ENCODE assay signal across 27 cellular contexts in the genomic region with DNA sequence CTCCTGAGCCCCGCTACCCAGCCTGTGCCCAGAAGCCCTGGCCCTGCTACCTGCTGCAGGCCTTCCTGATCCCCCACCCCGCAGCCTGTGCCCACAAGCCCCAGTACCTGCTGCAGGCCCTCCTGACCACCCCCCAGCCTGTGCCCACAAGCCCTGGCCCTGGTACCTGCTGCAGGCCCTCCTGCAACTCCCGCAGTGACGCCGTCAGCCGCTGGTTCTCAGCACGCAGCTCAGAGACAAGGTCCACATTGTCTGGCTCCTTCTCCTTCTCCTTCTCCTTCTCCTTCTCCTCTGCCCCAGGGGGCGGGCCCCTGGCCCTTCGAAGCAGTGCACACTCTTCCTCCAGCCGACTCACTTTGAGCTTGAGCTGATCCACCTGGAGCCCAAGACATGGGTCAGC. TPM values are rescaled to one million over a fixed set of nuclear protein-coding genes. Genes with fewer than 3 reads are reported as not detected.
DNase-seq lines count a peak whose midpoint lies in the region; ATAC-seq, FAIRE-seq and TF ChIP-seq lines count a peak whose summit lies in the region.
"Had no signal": no experiment of that assay in that cellular context is flagged by ENCODE, and none has a peak within 500 bp of the region (broad histone marks: within the 10 kb centered on the region; RNA-seq: fewer than 3 reads in every experiment).

No MANE protein-coding gene starts in this region.

- DNase-seq in A549 (ENCODE audit: low read depth in 1 of 2, low spot score in 1 of 2) (no peak), RWPE1 (ENCODE audit: low spot score) (no peak), foreskin keratinocyte (no peak), nephron progenitor cell (no peak), NCI-H1694 (lab: John Stamatoyannopoulos, UW) (no peak), pons (ENCODE audit: low spot score) (no peak), GM12891 (ENCODE audit: insufficient read length, low spot score) (no peak)
- DNase-seq: activated CD4-positive, alpha-beta T cell treated with anti-CD3 and anti-CD28 coated beads, Interleukin-2, amount 50 U/mL, for 48 hours; activated CD8-positive, alpha-beta memory T cell treated with anti-CD3 and anti-CD28 coated beads, Interleukin-2, amount 50 U/mL, for 48 hours; BE2C; effector CD8-positive, alpha-beta T cell; EL; mesendoderm; naive thymus-derived CD8-positive, alpha-beta T cell; NCI-H1092 treated with DMSO at 0.1 percent for 48 hours; NCI-H2029; NCI-H345; NCI-H774; spleen; stimulated activated CD4-positive, alpha-beta T cell treated with anti-CD3 and anti-CD28 coated beads, Interleukin-4, amount 100 ng/mL, for 1 hour; stimulated activated naive CD8-positive, alpha-beta T cell treated with anti-CD3 and anti-CD28 coated beads, Interleukin-15, Interleukin-2, amounts not matched to agents 100 U/mL and 50 U/mL, for 24 hours; T-helper 2 cell; tibial artery had no signal

- FAIRE-seq in A549 (lab: Jason Lieb, UNC) (no peak), GM12891 (lab: Jason Lieb, UNC) (no peak)

- no peaks in the 10 kb centered on the region for H3K27me3 ChIP-seq in foreskin keratinocyte
- H3K27me3 ChIP-seq: BE2C had no signal

- no peak overlapping the region for H3K4me3 Mint-ChIP-seq in nephron progenitor cell
- H3K4me3 Mint-ChIP-seq: activated naive CD8-positive, alpha-beta T cell; naive thymus-derived CD8-positive, alpha-beta T cell had no signal

- no peaks in the 10 kb centered on the region for H3K9me3 Mint-ChIP-seq in nephron progenitor cell
- H3K9me3 Mint-ChIP-seq: activated T-helper 2 cell treated with anti-CD3 and anti-CD28 coated beads, Interferon-gamma antibody, Interleukin-2, Interleukin-4, amounts not matched to agents 10 μg/mL and 5 μg/mL and 100 μg/mL, durations not matched to agents 14 hours and 24 hours and 36 hours; naive thymus-derived CD8-positive, alpha-beta T cell had no signal

- H3K27ac ChIP-seq in A549 = peak overlapping the region; percentile 80 to 88
- peak overlapping the region; percentile 96 for H3K27ac ChIP-seq in RWPE1
- H3K27ac ChIP-seq in foreskin keratinocyte = peak overlapping the region; percentile 1
- H3K27ac ChIP-seq: spleen, tibial artery had no signal

- peak overlapping the region; percentile 23; the same call in 2 of the 3 replicates for H3K4me2 ChIP-seq in A549

- TF ChIP-seq POLR2A in A549 (IDR thresholded peaks at IDR 0.05; ENCODE audit: low read length) (no peak), GM12891 (IDR thresholded peaks at IDR 0.05; ENCODE audit: low read depth, low read length) (no peak)

- ATAC-seq in A549 (no peak), foreskin keratinocyte (no peak), SK-N-SH treated with all-trans-retinoic acid at 6 μM for 48 hours (no peak)
- ATAC-seq: naive thymus-derived CD8-positive, alpha-beta T cell; stimulated activated naive CD8-positive, alpha-beta T cell treated with anti-CD3 and anti-CD28 coated beads, Interleukin-15, Interleukin-2, amounts not matched to agents 100 U/mL and 50 U/mL, for 24 hours had no signal

- peaks cover 56% of the 10 kb centered on the region for H3K4me1 ChIP-seq in A549
- H3K4me1 ChIP-seq in foreskin keratinocyte = peaks cover 33% of the 10 kb centered on the region

- CTCF ChIA-PET in A549 (lab: Yijun Ruan, JAX) = interaction anchor here (1.0 kb wide), 1 partner anchor 215 kb away, joined by 3 read pairs; no protein-coding TSS in a partner anchor
- CTCF ChIA-PET in RWPE1 (lab: Yijun Ruan, JAX) = no interaction called here

- H3K27me3 Mint-ChIP-seq in nephron progenitor cell (ENCODE audit: low read depth, poor library complexity) = peaks cover 4% of the 10 kb centered on the region
- H3K27me3 Mint-ChIP-seq: activated naive CD8-positive, alpha-beta T cell; naive thymus-derived CD8-positive, alpha-beta T cell had no signal

- H3K4me1 Mint-ChIP-seq in nephron progenitor cell = peaks cover 74% of the 10 kb centered on the region
- H3K4me1 Mint-ChIP-seq: naive thymus-derived CD8-positive, alpha-beta T cell had no signal

- no peak for TF ChIP-seq EP300 in A549 (IDR thresholded peaks at IDR 0.05)

- TF ChIP-seq CTCF in A549 (IDR thresholded peaks at IDR 0.05) (no peak), RWPE1 (conservative IDR thresholded peaks at IDR 0.05; ENCODE audit: low read depth) (no peak), foreskin keratinocyte (conservative IDR thresholded peaks at IDR 0.05) (no peak), nephron progenitor cell (IDR thresholded peaks at IDR 0.05) (no peak)

- TF ChIP-seq RAD21 in A549 (conservative IDR thresholded peaks at IDR 0.05 in 1 of 2, IDR thresholded peaks at IDR 0.05 in 1 of 2) = no peak

- no peaks in the 10 kb centered on the region for H3K36me3 Mint-ChIP-seq in nephron progenitor cell (ENCODE audit: low read depth)
- H3K36me3 Mint-ChIP-seq: activated naive CD8-positive, alpha-beta T cell; naive thymus-derived CD8-positive, alpha-beta T cell had no signal

- H3K27ac Mint-ChIP-seq in nephron progenitor cell = peak overlapping the region; percentile 91
- H3K27ac Mint-ChIP-seq: activated naive CD8-positive, alpha-beta T cell; activated T-helper 2 cell treated with anti-CD3 and anti-CD28 coated beads, Interferon-gamma antibody, Interleukin-2, Interleukin-4, amounts not matched to agents 10 μg/mL and 5 μg/mL and 100 μg/mL, durations not matched to agents 14 hours and 24 hours and 36 hours had no signal

- 93% methylated on average over 8 of the region's 10 CpGs for WGBS in A549 (ENCODE audit: missing lambda C conversion rate)

- H3K4me3 ChIP-seq in A549 = no peak overlapping the region
- H3K4me3 ChIP-seq: spleen, tibial artery had no signal

- POLR2A ChIA-PET in A549 (lab: Yijun Ruan, JAX) (no interaction called here), RWPE1 (lab: Yijun Ruan, JAX; ENCODE audit: low non-redundant PET) (no interaction called here)

- H3K9me3 ChIP-seq in A549 = no peaks in the 10 kb centered on the region
- H3K9me3 ChIP-seq: BE2C, spleen, tibial artery had no signal

TF ChIP-seq in A549, 52 proteins besides CTCF, POLR2A, EP300 and RAD21 (continues in another document):
- TF ChIP-seq CEBPB (IDR thresholded peaks at IDR 0.05) = no peak
- TF ChIP-seq JUN (IDR thresholded peaks at IDR 0.05) = no peak
- no peak for TF ChIP-seq RARB (CRISPR knock-in tag; IDR thresholded peaks at IDR 0.05)
- TF ChIP-seq MYC (IDR thresholded peaks at IDR 0.05; ENCODE audit: borderline replicate concordance, low read length) = no peak
- TF ChIP-seq HOXB5 (CRISPR knock-in tag; IDR thresholded peaks at IDR 0.05) = no peak

TF ChIP-seq in SK-N-SH treated with all-trans-retinoic acid at 6 μM for 48 hours, 23 proteins besides CTCF, POLR2A, EP300 and RAD21 (continues in another document):
- TF ChIP-seq BACH2 (CRISPR knock-in tag; IDR thresholded peaks at IDR 0.05; ENCODE audit: borderline replicate concordance) = no peak
- TF ChIP-seq ESRRG (CRISPR knock-in tag; IDR thresholded peaks at IDR 0.05) = no peak
- TF ChIP-seq TCF4 (CRISPR knock-in tag; IDR thresholded peaks at IDR 0.05; ENCODE audit: borderline replicate concordance) = no peak
- no peak for TF ChIP-seq ZNF70 (CRISPR knock-in tag; IDR thresholded peaks at IDR 0.05)

TF ChIP-seq in GM12891, 5 proteins besides CTCF, POLR2A, EP300 and RAD21:
- TF ChIP-seq POU2F2 (IDR thresholded peaks at IDR 0.05; ENCODE audit: low read depth, low read length) (no peak), TAF1 (IDR thresholded peaks at IDR 0.05; ENCODE audit: low read depth, low read length) (no peak), SPI1 (IDR thresholded peaks at IDR 0.05; ENCODE audit: low read depth, low read length) (no peak), PAX5 (IDR thresholded peaks at IDR 0.05; ENCODE audit: insufficient read depth, low read length, severe bottlenecking) (no peak), POLR2AphosphoS5 (IDR thresholded peaks at IDR 0.05; ENCODE audit: low read depth, low read length) (no peak)

RNA-seq across cellular contexts. Expression of a gene that starts 9.2 kb away (rescaled TPM):
- polyA plus RNA-seq in A549 (2011; rRNA removed) (8.3 and 11.1 TPM in 2 replicates), A549 (2017; fragmentation: RNase III; extraction: RNeasy Plus Mini Kit Qiagen cat#74134 plus additional on column Dnase treatment) (14.1 to 16.1 TPM (median 15.3 TPM) in 3 replicates), foreskin keratinocyte (112 and 115 TPM in 2 replicates)
- 16.0 and 23.0 TPM in 2 replicates for polyA plus RNA-seq in A549 (2012; cell fraction: cytosol; rRNA removed)
- 52.8 and 67.1 TPM in 2 replicates for polyA plus RNA-seq in A549 (2012; cell fraction: nucleus; rRNA removed)
- 12.5 and 17.6 TPM in 2 replicates for polyA minus RNA-seq in A549 (2011; rRNA and poly(A)+ RNA removed)
- 116 and 130 TPM in 2 replicates for total RNA-seq in foreskin keratinocyte
- polyA plus RNA-seq in GM12891 (2012; ENCODE audit: low read depth, missing spikeins) = not detected
- total RNA-seq: activated T-helper 2 cell treated with anti-CD3 and anti-CD28 coated beads, Interferon-gamma antibody, Interleukin-2, Interleukin-4, amounts not matched to agents 10 μg/mL and 5 μg/mL and 100 μg/mL, durations not matched to agents 14 hours and 24 hours and 36 hours had no signal

RNA-seq across cellular contexts. Expression of a gene that starts 23.9 kb away (rescaled TPM):
- polyA plus RNA-seq in A549 (2011; rRNA removed) = 1.2 and 2.0 TPM in 2 replicates
- polyA plus RNA-seq in A549 (2012; cell fraction: cytosol; rRNA removed) = 2.3 and 3.2 TPM in 2 replicates
- 18.4 and 23.7 TPM in 2 replicates for polyA plus RNA-seq in A549 (2012; cell fraction: nucleus; rRNA removed)
- polyA plus RNA-seq in A549 (2017; fragmentation: RNase III; extraction: RNeasy Plus Mini Kit Qiagen cat#74134 plus additional on column Dnase treatment) = 1.7 to 1.8 TPM (median 1.7 TPM) in 3 replicates
- 0.73 and 0.95 TPM in 2 replicates for polyA minus RNA-seq in A549 (2011; rRNA and poly(A)+ RNA removed)
- total RNA-seq in foreskin keratinocyte = 4.2 and 5.5 TPM in 2 replicates
- polyA plus RNA-seq in foreskin keratinocyte = 5.7 and 6.1 TPM in 2 replicates
- polyA plus RNA-seq in GM12891 (2012; ENCODE audit: low read depth, missing spikeins) = 43.4 TPM
- total RNA-seq: A673 had no signal

RNA-seq across cellular contexts. Expression of a gene that starts 50.2 kb away (rescaled TPM):
- 12.2 and 16.0 TPM in 2 replicates for polyA plus RNA-seq in A549 (2011; rRNA removed)
- 23.4 and 33.7 TPM in 2 replicates for polyA plus RNA-seq in A549 (2012; cell fraction: cytosol; rRNA removed)
- polyA plus RNA-seq in A549 (2012; cell fraction: nucleus; rRNA removed) = 21.3 and 29.9 TPM in 2 replicates
- polyA plus RNA-seq in A549 (2017; fragmentation: RNase III; extraction: RNeasy Plus Mini Kit Qiagen cat#74134 plus additional on column Dnase treatment) = 20.2 to 21.5 TPM (median 20.3 TPM) in 3 replicates
- polyA minus RNA-seq in A549 (2011; rRNA and poly(A)+ RNA removed) = 9.8 and 15.0 TPM in 2 replicates
- 48.7 and 56.7 TPM in 2 replicates for total RNA-seq in foreskin keratinocyte
- polyA plus RNA-seq in foreskin keratinocyte = 72.7 and 84.9 TPM in 2 replicates
- not detected for polyA plus RNA-seq in GM12891 (2012; ENCODE audit: low read depth, missing spikeins)
- total RNA-seq: naive thymus-derived CD8-positive, alpha-beta T cell had no signal
- polyA plus RNA-seq: naive thymus-derived CD8-positive, alpha-beta T cell had no signal

Comparison
In these comparisons a context has a peak if more than half of its experiments do, and no peak if none do; other contexts are left out.
1. H3K27ac ChIP-seq: peak in every context shown above with its lines; median percentile 96 in RWPE1; 84 in A549; 1 in foreskin keratinocyte.